ENCODE assay signal across 1 cellular context in the genomic region with DNA sequence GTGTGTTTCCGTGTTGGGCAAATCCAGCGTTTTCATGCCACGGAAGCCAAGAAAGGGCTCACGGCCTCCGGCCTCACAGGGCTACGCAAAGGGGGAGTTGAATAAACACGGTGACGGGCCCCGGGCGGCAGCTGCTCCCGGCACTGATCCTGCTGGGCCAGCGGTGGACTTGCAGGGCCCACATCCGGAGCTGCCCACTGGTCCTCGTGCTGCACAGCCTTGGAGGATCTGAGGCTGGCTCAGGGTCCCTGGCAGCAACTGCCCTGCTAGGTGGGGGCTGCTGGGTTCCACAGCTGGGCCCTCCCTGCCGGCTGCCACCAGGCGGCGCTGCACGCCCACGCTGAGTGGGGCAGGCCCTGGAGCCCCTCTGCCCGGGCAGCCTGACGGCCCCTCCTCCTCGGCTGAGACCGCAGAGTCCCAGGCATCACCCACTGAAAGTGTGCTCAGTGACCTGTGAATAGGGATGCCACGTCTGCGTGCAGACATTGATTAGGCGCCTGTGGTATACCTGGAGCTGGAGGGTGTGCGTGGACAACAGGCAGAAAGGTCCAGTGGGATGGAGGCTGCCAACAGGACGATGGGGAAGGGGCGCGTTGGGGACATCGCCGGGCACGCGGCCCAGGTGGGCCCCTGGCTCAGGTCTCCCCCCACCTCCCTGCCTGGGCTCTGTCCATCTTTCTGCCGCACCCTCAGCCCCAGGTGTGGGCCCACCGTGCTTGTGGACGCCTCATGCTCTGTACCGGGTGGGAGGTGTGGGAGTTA.
A peak's percentile ranks its signal among the peaks of the same experiment; 100 is the strongest.
TF ChIP-seq lines count a peak whose summit lies in the region.

No MANE protein-coding gene starts in this region.

TF ChIP-seq in HepG2, 621 proteins besides CTCF, POLR2A, EP300 and RAD21 (continued from another document and continues in another):
- TF ChIP-seq, protein P1, sequence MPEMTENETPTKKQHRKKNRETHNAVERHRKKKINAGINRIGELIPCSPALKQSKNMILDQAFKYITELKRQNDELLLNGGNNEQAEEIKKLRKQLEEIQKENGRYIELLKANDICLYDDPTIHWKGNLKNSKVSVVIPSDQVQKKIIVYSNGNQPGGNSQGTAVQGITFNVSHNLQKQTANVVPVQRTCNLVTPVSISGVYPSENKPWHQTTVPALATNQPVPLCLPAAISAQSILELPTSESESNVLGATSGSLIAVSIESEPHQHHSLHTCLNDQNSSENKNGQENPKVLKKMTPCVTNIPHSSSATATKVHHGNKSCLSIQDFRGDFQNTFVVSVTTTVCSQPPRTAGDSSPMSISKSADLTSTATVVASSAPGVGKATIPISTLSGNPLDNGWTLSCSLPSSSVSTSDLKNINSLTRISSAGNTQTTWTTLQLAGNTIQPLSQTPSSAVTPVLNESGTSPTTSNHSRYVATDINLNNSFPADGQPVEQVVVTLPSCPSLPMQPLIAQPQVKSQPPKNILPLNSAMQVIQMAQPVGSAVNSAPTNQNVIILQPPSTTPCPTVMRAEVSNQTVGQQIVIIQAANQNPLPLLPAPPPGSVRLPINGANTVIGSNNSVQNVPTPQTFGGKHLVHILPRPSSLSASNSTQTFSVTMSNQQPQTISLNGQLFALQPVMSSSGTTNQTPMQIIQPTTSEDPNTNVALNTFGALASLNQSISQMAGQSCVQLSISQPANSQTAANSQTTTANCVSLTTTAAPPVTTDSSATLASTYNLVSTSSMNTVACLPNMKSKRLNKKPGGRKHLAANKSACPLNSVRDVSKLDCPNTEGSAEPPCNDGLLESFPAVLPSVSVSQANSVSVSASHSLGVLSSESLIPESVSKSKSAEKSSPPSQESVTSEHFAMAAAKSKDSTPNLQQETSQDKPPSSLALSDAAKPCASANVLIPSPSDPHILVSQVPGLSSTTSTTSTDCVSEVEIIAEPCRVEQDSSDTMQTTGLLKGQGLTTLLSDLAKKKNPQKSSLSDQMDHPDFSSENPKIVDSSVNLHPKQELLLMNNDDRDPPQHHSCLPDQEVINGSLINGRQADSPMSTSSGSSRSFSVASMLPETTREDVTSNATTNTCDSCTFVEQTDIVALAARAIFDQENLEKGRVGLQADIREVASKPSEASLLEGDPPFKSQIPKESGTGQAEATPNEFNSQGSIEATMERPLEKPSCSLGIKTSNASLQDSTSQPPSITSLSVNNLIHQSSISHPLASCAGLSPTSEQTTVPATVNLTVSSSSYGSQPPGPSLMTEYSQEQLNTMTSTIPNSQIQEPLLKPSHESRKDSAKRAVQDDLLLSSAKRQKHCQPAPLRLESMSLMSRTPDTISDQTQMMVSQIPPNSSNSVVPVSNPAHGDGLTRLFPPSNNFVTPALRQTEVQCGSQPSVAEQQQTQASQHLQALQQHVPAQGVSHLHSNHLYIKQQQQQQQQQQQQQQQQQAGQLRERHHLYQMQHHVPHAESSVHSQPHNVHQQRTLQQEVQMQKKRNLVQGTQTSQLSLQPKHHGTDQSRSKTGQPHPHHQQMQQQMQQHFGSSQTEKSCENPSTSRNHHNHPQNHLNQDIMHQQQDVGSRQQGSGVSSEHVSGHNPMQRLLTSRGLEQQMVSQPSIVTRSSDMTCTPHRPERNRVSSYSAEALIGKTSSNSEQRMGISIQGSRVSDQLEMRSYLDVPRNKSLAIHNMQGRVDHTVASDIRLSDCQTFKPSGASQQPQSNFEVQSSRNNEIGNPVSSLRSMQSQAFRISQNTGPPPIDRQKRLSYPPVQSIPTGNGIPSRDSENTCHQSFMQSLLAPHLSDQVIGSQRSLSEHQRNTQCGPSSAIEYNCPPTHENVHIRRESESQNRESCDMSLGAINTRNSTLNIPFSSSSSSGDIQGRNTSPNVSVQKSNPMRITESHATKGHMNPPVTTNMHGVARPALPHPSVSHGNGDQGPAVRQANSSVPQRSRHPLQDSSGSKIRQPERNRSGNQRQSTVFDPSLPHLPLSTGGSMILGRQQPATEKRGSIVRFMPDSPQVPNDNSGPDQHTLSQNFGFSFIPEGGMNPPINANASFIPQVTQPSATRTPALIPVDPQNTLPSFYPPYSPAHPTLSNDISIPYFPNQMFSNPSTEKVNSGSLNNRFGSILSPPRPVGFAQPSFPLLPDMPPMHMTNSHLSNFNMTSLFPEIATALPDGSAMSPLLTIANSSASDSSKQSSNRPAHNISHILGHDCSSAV (CRISPR knock-in tag; IDR thresholded peaks at IDR 0.05; ENCODE audit: borderline replicate concordance) = no peak
- TF ChIP-seq, protein P2, sequence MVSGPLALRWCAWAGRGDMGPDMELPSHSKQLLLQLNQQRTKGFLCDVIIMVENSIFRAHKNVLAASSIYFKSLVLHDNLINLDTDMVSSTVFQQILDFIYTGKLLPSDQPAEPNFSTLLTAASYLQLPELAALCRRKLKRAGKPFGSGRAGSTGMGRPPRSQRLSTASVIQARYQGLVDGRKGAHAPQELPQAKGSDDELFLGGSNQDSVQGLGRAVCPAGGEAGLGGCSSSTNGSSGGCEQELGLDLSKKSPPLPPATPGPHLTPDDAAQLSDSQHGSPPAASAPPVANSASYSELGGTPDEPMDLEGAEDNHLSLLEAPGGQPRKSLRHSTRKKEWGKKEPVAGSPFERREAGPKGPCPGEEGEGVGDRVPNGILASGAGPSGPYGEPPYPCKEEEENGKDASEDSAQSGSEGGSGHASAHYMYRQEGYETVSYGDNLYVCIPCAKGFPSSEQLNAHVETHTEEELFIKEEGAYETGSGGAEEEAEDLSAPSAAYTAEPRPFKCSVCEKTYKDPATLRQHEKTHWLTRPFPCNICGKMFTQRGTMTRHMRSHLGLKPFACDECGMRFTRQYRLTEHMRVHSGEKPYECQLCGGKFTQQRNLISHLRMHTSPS (CRISPR knock-in tag; IDR thresholded peaks at IDR 0.05; ENCODE audit: low read depth) = peak; percentile 82
- no peak for TF ChIP-seq ZNF850 (CRISPR knock-in tag; conservative IDR thresholded peaks at IDR 0.05)
- TF ChIP-seq, protein P3, sequence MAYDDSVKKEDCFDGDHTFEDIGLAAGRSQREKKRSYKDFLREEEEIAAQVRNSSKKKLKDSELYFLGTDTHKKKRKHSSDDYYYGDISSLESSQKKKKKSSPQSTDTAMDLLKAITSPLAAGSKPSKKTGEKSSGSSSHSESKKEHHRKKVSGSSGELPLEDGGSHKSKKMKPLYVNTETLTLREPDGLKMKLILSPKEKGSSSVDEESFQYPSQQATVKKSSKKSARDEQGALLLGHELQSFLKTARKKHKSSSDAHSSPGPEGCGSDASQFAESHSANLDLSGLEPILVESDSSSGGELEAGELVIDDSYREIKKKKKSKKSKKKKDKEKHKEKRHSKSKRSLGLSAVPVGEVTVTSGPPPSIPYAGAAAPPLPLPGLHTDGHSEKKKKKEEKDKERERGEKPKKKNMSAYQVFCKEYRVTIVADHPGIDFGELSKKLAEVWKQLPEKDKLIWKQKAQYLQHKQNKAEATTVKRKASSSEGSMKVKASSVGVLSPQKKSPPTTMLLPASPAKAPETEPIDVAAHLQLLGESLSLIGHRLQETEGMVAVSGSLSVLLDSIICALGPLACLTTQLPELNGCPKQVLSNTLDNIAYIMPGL (CRISPR knock-in tag; IDR thresholded peaks at IDR 0.05; ENCODE audit: borderline replicate concordance in 1 of 2, low read depth in 1 of 2) = peak; percentile 26 to 88; a peak in 2 of 4 replicates
- no peak for TF ChIP-seq MTA3 (CRISPR knock-in tag; IDR thresholded peaks at IDR 0.05)
- no peak for TF ChIP-seq HOXA9 (CRISPR knock-in tag; IDR thresholded peaks at IDR 0.05; ENCODE audit: borderline replicate concordance)
- peak; percentile 82 for TF ChIP-seq ZNF883 (CRISPR knock-in tag; IDR thresholded peaks at IDR 0.05; ENCODE audit: not compliant biosample characterization)
- TF ChIP-seq ELF4 (CRISPR knock-in tag; IDR thresholded peaks at IDR 0.05; ENCODE audit: borderline replicate concordance) = no peak
- TF ChIP-seq, protein P4, sequence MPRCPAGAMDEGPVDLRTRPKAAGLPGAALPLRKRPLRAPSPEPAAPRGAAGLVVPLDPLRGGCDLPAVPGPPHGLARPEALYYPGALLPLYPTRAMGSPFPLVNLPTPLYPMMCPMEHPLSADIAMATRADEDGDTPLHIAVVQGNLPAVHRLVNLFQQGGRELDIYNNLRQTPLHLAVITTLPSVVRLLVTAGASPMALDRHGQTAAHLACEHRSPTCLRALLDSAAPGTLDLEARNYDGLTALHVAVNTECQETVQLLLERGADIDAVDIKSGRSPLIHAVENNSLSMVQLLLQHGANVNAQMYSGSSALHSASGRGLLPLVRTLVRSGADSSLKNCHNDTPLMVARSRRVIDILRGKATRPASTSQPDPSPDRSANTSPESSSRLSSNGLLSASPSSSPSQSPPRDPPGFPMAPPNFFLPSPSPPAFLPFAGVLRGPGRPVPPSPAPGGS (CRISPR knock-in tag; IDR thresholded peaks at IDR 0.05) = peak; percentile 60; the same call in 1 of the 2 replicates
- no peak for TF ChIP-seq ZNF619 (CRISPR knock-in tag; IDR thresholded peaks at IDR 0.05)
- TF ChIP-seq, protein P5, sequence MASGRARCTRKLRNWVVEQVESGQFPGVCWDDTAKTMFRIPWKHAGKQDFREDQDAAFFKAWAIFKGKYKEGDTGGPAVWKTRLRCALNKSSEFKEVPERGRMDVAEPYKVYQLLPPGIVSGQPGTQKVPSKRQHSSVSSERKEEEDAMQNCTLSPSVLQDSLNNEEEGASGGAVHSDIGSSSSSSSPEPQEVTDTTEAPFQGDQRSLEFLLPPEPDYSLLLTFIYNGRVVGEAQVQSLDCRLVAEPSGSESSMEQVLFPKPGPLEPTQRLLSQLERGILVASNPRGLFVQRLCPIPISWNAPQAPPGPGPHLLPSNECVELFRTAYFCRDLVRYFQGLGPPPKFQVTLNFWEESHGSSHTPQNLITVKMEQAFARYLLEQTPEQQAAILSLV (CRISPR knock-in tag; IDR thresholded peaks at IDR 0.05; ENCODE audit: borderline replicate concordance) = no peak
- TF ChIP-seq ZBTB1 (CRISPR knock-in tag; IDR thresholded peaks at IDR 0.05; ENCODE audit: borderline replicate concordance) = 0 out of 2 replicates have a peak, but pooled peaks have one; percentile 20
- TF ChIP-seq, protein P6, sequence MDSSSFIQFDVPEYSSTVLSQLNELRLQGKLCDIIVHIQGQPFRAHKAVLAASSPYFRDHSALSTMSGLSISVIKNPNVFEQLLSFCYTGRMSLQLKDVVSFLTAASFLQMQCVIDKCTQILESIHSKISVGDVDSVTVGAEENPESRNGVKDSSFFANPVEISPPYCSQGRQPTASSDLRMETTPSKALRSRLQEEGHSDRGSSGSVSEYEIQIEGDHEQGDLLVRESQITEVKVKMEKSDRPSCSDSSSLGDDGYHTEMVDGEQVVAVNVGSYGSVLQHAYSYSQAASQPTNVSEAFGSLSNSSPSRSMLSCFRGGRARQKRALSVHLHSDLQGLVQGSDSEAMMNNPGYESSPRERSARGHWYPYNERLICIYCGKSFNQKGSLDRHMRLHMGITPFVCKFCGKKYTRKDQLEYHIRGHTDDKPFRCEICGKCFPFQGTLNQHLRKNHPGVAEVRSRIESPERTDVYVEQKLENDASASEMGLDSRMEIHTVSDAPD (CRISPR knock-in tag; IDR thresholded peaks at IDR 0.05) = no peak
- peak; percentile 33; the same call in 1 of the 2 replicates for TF ChIP-seq FOXK1 (CRISPR knock-in tag; IDR thresholded peaks at IDR 0.05; ENCODE audit: borderline replicate concordance, low read depth)
- TF ChIP-seq, protein P7, sequence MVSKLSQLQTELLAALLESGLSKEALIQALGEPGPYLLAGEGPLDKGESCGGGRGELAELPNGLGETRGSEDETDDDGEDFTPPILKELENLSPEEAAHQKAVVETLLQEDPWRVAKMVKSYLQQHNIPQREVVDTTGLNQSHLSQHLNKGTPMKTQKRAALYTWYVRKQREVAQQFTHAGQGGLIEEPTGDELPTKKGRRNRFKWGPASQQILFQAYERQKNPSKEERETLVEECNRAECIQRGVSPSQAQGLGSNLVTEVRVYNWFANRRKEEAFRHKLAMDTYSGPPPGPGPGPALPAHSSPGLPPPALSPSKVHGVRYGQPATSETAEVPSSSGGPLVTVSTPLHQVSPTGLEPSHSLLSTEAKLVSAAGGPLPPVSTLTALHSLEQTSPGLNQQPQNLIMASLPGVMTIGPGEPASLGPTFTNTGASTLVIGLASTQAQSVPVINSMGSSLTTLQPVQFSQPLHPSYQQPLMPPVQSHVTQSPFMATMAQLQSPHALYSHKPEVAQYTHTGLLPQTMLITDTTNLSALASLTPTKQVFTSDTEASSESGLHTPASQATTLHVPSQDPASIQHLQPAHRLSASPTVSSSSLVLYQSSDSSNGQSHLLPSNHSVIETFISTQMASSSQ (IDR thresholded peaks at IDR 0.05; ENCODE audit: low read depth) = no peak
- TF ChIP-seq, protein P7 (CRISPR knock-in tag; IDR thresholded peaks at IDR 0.05; ENCODE audit: borderline replicate concordance) = no peak
- TF ChIP-seq ZNF878 (CRISPR knock-in tag; IDR thresholded peaks at IDR 0.05) = peak; percentile 54; the same call in 1 of the 2 replicates
- TF ChIP-seq CEBPG (CRISPR knock-in tag; IDR thresholded peaks at IDR 0.05) = no peak
- no peak for TF ChIP-seq ZNF3 (CRISPR knock-in tag; IDR thresholded peaks at IDR 0.05)
- no peak for TF ChIP-seq MAFF (IDR thresholded peaks at IDR 0.05; ENCODE audit: low read depth, low read length)
- TF ChIP-seq, protein P8, sequence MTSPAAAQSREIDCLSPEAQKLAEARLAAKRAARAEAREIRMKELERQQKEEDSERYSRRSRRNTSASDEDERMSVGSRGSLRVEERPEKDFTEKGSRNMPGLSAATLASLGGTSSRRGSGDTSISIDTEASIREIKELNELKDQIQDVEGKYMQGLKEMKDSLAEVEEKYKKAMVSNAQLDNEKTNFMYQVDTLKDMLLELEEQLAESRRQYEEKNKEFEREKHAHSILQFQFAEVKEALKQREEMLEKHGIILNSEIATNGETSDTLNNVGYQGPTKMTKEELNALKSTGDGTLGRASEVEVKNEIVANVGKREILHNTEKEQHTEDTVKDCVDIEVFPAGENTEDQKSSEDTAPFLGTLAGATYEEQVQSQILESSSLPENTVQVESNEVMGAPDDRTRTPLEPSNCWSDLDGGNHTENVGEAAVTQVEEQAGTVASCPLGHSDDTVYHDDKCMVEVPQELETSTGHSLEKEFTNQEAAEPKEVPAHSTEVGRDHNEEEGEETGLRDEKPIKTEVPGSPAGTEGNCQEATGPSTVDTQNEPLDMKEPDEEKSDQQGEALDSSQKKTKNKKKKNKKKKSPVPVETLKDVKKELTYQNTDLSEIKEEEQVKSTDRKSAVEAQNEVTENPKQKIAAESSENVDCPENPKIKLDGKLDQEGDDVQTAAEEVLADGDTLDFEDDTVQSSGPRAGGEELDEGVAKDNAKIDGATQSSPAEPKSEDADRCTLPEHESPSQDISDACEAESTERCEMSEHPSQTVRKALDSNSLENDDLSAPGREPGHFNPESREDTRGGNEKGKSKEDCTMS (CRISPR knock-in tag; conservative IDR thresholded peaks at IDR 0.05) = no peak; the same call in 1 of the 2 replicates
- TF ChIP-seq HDAC1 (CRISPR knock-in tag; IDR thresholded peaks at IDR 0.05) = peak; percentile 78
- no peak for TF ChIP-seq NFATC3 (CRISPR knock-in tag; IDR thresholded peaks at IDR 0.05)
- TF ChIP-seq ZFYVE20 (CRISPR knock-in tag; IDR thresholded peaks at IDR 0.05; ENCODE audit: borderline replicate concordance, low read depth) = no peak
- 0 out of 2 replicates have a peak, but pooled peaks have one; percentile 62 for TF ChIP-seq TGIF2 (CRISPR knock-in tag; IDR thresholded peaks at IDR 0.05)
- TF ChIP-seq ZNF234 (CRISPR knock-in tag; conservative IDR thresholded peaks at IDR 0.05) = 0 out of 2 replicates have a peak, but pooled peaks have one; percentile 58
- 0 out of 2 replicates have a peak, but pooled peaks have one; percentile 26 for TF ChIP-seq ZNF652 (CRISPR knock-in tag; IDR thresholded peaks at IDR 0.05; ENCODE audit: borderline replicate concordance, low read depth)
